In the genomic region with DNA sequence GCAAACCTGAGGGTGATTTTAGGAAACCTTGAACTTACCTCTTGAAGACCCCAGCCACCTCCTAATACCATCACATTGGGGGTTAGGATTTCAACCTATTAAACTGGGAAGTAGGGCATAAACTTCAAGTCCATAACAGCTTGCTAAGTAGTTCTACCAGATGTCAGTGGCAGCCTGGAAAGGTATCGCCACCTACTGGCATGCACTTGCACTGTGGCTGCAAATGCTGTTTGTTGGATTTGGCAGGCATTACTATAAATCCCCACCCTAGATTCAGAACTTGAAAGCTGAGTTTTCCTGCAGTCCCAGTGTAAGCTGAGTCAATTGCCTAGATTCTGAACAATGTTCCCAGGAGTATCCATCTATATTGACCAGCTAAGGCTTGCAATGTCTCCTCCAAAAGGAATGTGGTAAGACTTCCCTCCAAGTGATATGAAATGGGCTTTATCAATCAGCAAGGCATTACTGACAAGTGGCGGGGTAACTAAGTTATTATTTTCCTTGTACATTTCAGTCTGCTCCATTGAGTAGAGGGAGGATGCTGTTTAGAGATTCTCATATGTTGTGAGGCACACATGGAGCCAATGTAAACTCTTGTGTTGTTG, we compare ENCODE assay signal across 1 cellular context.
TF ChIP-seq lines count a peak whose summit lies in the region.

No MANE protein-coding gene starts in this region.

TF ChIP-seq in GM23338, 12 proteins besides CTCF, POLR2A, EP300 and RAD21 (continued from another document):
- TF ChIP-seq, protein P1, sequence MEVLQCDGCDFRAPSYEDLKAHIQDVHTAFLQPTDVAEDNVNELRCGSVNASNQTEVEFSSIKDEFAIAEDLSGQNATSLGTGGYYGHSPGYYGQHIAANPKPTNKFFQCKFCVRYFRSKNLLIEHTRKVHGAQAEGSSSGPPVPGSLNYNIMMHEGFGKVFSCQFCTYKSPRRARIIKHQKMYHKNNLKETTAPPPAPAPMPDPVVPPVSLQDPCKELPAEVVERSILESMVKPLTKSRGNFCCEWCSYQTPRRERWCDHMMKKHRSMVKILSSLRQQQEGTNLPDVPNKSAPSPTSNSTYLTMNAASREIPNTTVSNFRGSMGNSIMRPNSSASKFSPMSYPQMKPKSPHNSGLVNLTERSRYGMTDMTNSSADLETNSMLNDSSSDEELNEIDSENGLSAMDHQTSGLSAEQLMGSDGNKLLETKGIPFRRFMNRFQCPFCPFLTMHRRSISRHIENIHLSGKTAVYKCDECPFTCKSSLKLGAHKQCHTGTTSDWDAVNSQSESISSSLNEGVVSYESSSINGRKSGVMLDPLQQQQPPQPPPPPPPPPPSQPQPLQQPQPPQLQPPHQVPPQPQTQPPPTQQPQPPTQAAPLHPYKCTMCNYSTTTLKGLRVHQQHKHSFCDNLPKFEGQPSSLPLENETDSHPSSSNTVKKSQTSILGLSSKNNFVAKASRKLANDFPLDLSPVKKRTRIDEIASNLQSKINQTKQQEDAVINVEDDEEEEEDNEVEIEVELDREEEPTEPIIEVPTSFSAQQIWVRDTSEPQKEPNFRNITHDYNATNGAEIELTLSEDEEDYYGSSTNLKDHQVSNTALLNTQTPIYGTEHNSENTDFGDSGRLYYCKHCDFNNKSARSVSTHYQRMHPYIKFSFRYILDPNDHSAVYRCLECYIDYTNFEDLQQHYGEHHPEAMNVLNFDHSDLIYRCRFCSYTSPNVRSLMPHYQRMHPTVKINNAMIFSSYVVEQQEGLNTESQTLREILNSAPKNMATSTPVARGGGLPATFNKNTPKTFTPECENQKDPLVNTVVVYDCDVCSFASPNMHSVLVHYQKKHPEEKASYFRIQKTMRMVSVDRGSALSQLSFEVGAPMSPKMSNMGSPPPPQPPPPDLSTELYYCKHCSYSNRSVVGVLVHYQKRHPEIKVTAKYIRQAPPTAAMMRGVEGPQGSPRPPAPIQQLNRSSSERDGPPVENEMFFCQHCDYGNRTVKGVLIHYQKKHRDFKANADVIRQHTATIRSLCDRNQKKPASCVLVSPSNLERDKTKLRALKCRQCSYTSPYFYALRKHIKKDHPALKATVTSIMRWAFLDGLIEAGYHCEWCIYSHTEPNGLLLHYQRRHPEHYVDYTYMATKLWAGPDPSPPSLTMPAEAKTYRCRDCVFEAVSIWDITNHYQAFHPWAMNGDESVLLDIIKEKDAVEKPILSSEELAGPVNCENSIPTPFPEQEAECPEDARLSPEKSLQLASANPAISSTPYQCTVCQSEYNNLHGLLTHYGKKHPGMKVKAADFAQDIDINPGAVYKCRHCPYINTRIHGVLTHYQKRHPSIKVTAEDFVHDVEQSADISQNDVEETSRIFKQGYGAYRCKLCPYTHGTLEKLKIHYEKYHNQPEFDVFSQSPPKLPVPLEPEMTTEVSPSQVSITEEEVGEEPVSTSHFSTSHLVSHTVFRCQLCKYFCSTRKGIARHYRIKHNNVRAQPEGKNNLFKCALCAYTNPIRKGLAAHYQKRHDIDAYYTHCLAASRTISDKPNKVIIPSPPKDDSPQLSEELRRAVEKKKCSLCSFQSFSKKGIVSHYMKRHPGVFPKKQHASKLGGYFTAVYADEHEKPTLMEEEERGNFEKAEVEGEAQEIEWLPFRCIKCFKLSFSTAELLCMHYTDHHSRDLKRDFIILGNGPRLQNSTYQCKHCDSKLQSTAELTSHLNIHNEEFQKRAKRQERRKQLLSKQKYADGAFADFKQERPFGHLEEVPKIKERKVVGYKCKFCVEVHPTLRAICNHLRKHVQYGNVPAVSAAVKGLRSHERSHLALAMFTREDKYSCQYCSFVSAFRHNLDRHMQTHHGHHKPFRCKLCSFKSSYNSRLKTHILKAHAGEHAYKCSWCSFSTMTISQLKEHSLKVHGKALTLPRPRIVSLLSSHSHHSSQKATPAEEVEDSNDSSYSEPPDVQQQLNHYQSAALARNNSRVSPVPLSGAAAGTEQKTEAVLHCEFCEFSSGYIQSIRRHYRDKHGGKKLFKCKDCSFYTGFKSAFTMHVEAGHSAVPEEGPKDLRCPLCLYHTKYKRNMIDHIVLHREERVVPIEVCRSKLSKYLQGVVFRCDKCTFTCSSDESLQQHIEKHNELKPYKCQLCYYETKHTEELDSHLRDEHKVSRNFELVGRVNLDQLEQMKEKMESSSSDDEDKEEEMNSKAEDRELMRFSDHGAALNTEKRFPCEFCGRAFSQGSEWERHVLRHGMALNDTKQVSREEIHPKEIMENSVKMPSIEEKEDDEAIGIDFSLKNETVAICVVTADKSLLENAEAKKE (CRISPR knock-in tag; IDR thresholded peaks at IDR 0.05), result no peak
- TF ChIP-seq, protein P2, sequence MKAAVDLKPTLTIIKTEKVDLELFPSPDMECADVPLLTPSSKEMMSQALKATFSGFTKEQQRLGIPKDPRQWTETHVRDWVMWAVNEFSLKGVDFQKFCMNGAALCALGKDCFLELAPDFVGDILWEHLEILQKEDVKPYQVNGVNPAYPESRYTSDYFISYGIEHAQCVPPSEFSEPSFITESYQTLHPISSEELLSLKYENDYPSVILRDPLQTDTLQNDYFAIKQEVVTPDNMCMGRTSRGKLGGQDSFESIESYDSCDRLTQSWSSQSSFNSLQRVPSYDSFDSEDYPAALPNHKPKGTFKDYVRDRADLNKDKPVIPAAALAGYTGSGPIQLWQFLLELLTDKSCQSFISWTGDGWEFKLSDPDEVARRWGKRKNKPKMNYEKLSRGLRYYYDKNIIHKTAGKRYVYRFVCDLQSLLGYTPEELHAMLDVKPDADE (IDR thresholded peaks at IDR 0.05), result no peak
- TF ChIP-seq ZNF114 (CRISPR knock-in tag; IDR thresholded peaks at IDR 0.05) (no peak), ZNF331 (CRISPR knock-in tag; IDR thresholded peaks at IDR 0.05; ENCODE audit: low read depth) (no peak), EZH2phosphoT487 (IDR thresholded peaks at IDR 0.05; ENCODE audit: unreplicated experiment) (no peak), JUNB (IDR thresholded peaks at IDR 0.05; ENCODE audit: unreplicated experiment) (no peak), STAT1 (IDR thresholded peaks at IDR 0.05; ENCODE audit: unreplicated experiment) (no peak), EZH2 (IDR thresholded peaks at IDR 0.05; ENCODE audit: low read depth, unreplicated experiment) (no peak), POLR2AphosphoS5 (IDR thresholded peaks at IDR 0.05; ENCODE audit: low read depth) (no peak)
- TF ChIP-seq, protein P3, sequence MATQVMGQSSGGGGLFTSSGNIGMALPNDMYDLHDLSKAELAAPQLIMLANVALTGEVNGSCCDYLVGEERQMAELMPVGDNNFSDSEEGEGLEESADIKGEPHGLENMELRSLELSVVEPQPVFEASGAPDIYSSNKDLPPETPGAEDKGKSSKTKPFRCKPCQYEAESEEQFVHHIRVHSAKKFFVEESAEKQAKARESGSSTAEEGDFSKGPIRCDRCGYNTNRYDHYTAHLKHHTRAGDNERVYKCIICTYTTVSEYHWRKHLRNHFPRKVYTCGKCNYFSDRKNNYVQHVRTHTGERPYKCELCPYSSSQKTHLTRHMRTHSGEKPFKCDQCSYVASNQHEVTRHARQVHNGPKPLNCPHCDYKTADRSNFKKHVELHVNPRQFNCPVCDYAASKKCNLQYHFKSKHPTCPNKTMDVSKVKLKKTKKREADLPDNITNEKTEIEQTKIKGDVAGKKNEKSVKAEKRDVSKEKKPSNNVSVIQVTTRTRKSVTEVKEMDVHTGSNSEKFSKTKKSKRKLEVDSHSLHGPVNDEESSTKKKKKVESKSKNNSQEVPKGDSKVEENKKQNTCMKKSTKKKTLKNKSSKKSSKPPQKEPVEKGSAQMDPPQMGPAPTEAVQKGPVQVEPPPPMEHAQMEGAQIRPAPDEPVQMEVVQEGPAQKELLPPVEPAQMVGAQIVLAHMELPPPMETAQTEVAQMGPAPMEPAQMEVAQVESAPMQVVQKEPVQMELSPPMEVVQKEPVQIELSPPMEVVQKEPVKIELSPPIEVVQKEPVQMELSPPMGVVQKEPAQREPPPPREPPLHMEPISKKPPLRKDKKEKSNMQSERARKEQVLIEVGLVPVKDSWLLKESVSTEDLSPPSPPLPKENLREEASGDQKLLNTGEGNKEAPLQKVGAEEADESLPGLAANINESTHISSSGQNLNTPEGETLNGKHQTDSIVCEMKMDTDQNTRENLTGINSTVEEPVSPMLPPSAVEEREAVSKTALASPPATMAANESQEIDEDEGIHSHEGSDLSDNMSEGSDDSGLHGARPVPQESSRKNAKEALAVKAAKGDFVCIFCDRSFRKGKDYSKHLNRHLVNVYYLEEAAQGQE (IDR thresholded peaks at IDR 0.05; ENCODE audit: unreplicated experiment), result no peak
TF ChIP-seq in GM23338: peak in this region for 0.
